Comparison of ENCODE assay signal across 29 cellular contexts in genomic region chr4:186196063-186196462, GRCh38. TPM values are rescaled to one million over a fixed set of nuclear protein-coding genes. Genes with fewer than 3 reads are reported as not detected.
"Had no signal": no experiment of that assay in that cellular context is flagged by ENCODE, and none has a peak within 500 bp of the region (broad histone marks: within the 10 kb centered on the region; RNA-seq: fewer than 3 reads in every experiment).

No MANE protein-coding gene starts in this region.

- H3K4me3 ChIP-seq: body of pancreas, esophagus squamous epithelium, neural progenitor cell, right atrium auricular region, tibial nerve had no signal

- H3K9me3 ChIP-seq: body of pancreas, esophagus squamous epithelium, right atrium auricular region, tibial nerve had no signal

- ATAC-seq: activated T-cell treated with anti-CD3 and anti-CD28 coated beads, Interleukin-2, amount 50 U/mL, for 72 hours; body of pancreas; left ventricle myocardium superior had no signal

- H3K27ac ChIP-seq: body of pancreas, epithelial cell of prostate, esophagus squamous epithelium, neural progenitor cell, right atrium auricular region, tibial nerve, VCaP had no signal

- H3K36me3 ChIP-seq: neural progenitor cell had no signal

- H3K27me3 ChIP-seq: body of pancreas, esophagus squamous epithelium, neural progenitor cell, right atrium auricular region, tibial nerve had no signal

- H3K9me3 Mint-ChIP-seq: activated T-cell treated with anti-CD3 and anti-CD28 coated beads, Interleukin-2, amount 50 U/mL, for 72 hours; neural progenitor cell; T-helper 1 cell treated with Interleukin-12 subunit alpha and Interleukin-12 subunit beta and Interleukin-4 antibody, amounts not matched to agents 30 μg/mL and 1 μg/mL, for 36 hours had no signal

- H3K27ac Mint-ChIP-seq: neural progenitor cell; T-helper 1 cell treated with Interleukin-12 subunit alpha and Interleukin-12 subunit beta and Interleukin-4 antibody, amounts not matched to agents 30 μg/mL and 1 μg/mL, for 36 hours had no signal

- DNase-seq: activated CD4-positive, alpha-beta T cell treated with anti-CD3 and anti-CD28 coated beads for 4 hours; activated CD4-positive, alpha-beta T cell treated with anti-CD3 and anti-CD28 coated beads, Interleukin-2, amount 50 U/mL, for 4 hours; activated effector memory CD4-positive, alpha-beta T cell treated with Interleukin-2 at 50 U/mL for 16 hours; activated naive CD4-positive, alpha-beta T cell treated with anti-CD3 and anti-CD28 coated beads, Interleukin-2, amount 50 U/mL, for 16 hours; activated T-cell treated with anti-CD3 and anti-CD28 coated beads for 4 hours; activated T-cell treated with anti-CD3 and anti-CD28 coated beads, Interleukin-2, amount 50 U/mL, for 72 hours; anterior cingulate cortex; body of pancreas; dermis blood vessel endothelial cell; effector CD4-positive, alpha-beta T cell; esophagus squamous epithelium; foreskin melanocyte; islet precursor cell; left ventricle myocardium superior; mammary epithelial cell; occipital lobe; stimulated activated CD4-positive, alpha-beta T cell treated with anti-CD3 and anti-CD28 coated beads, Interleukin-15, amount 100 ng/mL, for 24 hours; stimulated activated CD4-positive, alpha-beta T cell treated with anti-CD3 and anti-CD28 coated beads, Interleukin-2, amount 100 ng/mL, for 24 hours; stimulated activated naive CD4-positive, alpha-beta T cell treated with Interleukin-2 at 50 U/mL for 16 hours; SW 1271; T-helper 9 cell had no signal

- H3K4me3 Mint-ChIP-seq: activated T-cell treated with anti-CD3 and anti-CD28 coated beads, Interleukin-2, amount 50 U/mL, for 72 hours; neural progenitor cell; T-helper 1 cell treated with Interleukin-12 subunit alpha and Interleukin-12 subunit beta and Interleukin-4 antibody, amounts not matched to agents 30 μg/mL and 1 μg/mL, for 36 hours had no signal

RNA-seq across cellular contexts. Expression of gene KLKB1, which starts 31.2 kb away (rescaled TPM):
- total RNA-seq: glomerular endothelial cell, mammary epithelial cell, pulmonary artery endothelial cell had no signal
